ENCODE assay signal across 1 cellular context in the genomic region with DNA sequence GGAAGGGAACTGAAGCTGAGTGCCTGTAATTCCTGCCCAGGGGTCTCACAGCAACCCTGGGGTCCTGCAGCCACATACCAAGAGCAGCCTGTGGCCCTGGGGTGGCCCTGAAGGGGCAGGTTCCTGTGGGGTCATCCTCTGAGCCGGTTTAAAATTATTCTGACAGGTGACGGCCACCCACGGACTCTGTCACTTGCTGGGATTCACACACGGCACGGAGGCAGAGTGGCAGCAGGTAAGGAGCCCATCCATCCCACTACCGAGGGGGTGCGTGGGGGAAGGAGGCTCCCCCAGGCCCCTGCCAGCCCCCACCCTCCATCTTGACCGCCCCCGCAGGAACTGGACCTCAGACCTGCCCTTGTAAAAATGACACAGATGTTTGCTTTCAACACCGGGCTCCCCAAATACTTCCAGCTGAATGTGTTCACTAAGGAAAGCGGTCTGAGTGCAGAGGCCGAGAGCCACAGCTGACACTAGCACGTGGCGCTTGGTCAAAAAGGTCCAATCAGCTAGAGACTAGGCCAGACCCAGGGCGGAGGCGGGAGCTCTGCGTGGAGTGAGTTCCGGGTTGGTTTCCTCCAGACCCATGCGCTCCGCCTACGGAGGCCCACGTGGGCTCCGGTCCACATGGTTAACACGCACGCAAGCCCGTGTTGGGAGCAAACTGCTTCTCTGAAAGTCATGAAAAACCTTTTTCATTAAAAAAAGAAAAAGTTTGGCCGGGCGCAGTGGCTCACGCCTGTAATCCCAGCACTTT.
TF ChIP-seq lines count a peak whose summit lies in the region.

No MANE protein-coding gene starts in this region.

TF ChIP-seq in HepG2, 621 proteins besides CTCF, POLR2A, EP300 and RAD21 (continued from another document and continues in another):
- TF ChIP-seq, protein P1, sequence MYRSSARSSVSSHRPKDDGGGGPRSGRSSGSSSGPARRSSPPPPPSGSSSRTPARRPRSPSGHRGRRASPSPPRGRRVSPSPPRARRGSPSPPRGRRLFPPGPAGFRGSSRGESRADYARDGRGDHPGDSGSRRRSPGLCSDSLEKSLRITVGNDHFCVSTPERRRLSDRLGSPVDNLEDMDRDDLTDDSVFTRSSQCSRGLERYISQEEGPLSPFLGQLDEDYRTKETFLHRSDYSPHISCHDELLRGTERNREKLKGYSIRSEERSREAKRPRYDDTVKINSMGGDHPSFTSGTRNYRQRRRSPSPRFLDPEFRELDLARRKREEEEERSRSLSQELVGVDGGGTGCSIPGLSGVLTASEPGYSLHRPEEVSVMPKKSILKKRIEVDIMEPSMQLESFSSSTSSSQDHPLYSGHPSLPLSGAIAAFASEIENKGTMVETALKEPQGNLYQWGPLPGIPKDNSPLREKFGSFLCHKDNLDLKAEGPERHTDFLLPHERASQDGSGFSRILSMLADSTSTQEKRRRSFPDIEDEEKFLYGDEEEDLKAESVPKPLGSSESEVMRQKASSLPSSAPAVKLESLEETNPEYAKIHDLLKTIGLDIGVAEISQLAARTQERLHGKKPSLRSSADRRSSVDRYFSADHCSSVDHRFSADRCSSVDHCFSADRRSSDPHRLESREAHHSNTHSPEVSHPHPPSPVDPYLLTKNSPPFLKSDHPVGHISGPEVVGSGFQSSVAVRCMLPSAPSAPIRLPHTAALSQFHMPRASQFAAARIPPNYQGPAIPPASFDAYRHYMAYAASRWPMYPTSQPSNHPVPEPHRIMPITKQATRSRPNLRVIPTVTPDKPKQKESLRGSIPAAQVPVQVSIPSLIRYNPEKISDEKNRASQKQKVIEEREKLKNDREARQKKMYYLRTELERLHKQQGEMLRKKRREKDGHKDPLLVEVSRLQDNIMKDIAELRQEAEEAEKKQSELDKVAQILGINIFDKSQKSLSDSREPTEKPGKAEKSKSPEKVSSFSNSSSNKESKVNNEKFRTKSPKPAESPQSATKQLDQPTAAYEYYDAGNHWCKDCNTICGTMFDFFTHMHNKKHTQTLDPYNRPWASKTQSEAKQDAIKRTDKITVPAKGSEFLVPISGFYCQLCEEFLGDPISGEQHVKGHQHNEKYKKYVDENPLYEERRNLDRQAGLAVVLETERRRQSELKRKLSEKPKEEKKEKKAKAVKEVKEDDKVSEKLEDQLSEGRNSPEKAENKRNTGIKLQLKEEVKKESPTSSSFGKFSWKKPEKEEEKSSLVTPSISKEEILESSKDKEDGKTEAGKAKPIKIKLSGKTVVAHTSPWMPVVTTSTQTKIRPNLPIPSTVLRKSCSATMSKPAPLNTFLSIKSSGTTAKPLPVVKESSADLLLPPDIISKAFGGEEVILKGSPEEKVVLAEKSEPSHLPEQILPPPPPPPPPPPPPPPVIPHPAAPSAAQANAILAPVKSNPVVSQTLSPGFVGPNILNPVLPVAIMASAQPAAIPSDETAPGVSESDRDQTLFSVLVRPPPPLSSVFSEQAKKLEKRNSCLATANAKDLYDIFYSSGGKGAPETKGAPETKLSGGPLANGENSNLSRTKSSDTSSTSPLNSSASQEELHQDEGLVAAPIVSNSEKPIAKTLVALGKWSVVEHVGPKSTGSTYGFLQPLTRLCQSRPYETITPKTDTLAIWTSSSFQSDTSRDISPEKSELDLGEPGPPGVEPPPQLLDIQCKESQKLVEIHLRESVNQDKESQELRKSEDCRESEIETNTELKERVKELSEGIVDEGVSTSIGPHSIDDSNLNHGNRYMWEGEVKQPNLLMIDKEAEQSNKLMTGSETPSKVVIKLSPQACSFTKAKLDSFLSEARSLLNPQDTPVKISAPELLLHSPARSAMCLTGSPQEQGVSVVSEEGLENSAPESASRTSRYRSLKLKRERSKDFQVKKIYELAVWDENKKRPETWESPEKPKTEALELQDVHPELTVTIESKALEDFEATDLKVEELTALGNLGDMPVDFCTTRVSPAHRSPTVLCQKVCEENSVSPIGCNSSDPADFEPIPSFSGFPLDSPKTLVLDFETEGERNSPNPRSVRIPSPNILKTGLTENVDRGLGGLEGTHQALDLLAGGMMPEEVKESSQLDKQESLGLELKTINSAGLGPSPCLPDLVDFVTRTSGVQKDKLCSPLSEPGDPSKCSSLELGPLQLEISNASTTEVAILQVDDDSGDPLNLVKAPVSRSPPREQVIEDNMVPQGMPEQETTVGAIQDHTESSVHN (CRISPR knock-in tag; IDR thresholded peaks at IDR 0.05) = no peak
- TF ChIP-seq KLF12 (CRISPR knock-in tag; IDR thresholded peaks at IDR 0.05; ENCODE audit: borderline replicate concordance) = 0 out of 2 replicates have a peak, but pooled peaks have one; percentile 43
- TF ChIP-seq ATF7-NPFF (CRISPR knock-in tag; IDR thresholded peaks at IDR 0.05; ENCODE audit: low read depth) = no peak
- TF ChIP-seq FOXJ3 (CRISPR knock-in tag; IDR thresholded peaks at IDR 0.05; ENCODE audit: borderline replicate concordance) = no peak
- no peak for TF ChIP-seq ZSCAN20 (CRISPR knock-in tag; IDR thresholded peaks at IDR 0.05; ENCODE audit: borderline replicate concordance)
- TF ChIP-seq ARNT2 (CRISPR knock-in tag; IDR thresholded peaks at IDR 0.05; ENCODE audit: low read depth) = no peak
- TF ChIP-seq RARA (CRISPR knock-in tag; IDR thresholded peaks at IDR 0.05) = no peak
- no peak for TF ChIP-seq NCOA5 (CRISPR knock-in tag; IDR thresholded peaks at IDR 0.05)
- no peak for TF ChIP-seq ZNF451 (CRISPR knock-in tag; IDR thresholded peaks at IDR 0.05)
- no peak for TF ChIP-seq TEF (CRISPR knock-in tag; IDR thresholded peaks at IDR 0.05)
- TF ChIP-seq ZFP36 (IDR thresholded peaks at IDR 0.05; ENCODE audit: borderline replicate concordance, low read depth, low read length, partially characterized antibody) = no peak
- TF ChIP-seq SOX5 (CRISPR knock-in tag; IDR thresholded peaks at IDR 0.05; ENCODE audit: borderline replicate concordance) = 0 out of 2 replicates have a peak, but pooled peaks have one; percentile 21
- TF ChIP-seq ZNF556 (CRISPR knock-in tag; IDR thresholded peaks at IDR 0.05; ENCODE audit: borderline replicate concordance) = no peak
- TF ChIP-seq KLF11 (CRISPR knock-in tag; IDR thresholded peaks at IDR 0.05) = no peak
- TF ChIP-seq ZNF839 (CRISPR knock-in tag; IDR thresholded peaks at IDR 0.05; ENCODE audit: borderline replicate concordance) = no peak
- TF ChIP-seq SCMH1 (CRISPR knock-in tag; IDR thresholded peaks at IDR 0.05; ENCODE audit: borderline replicate concordance) = no peak
- TF ChIP-seq, protein P2, sequence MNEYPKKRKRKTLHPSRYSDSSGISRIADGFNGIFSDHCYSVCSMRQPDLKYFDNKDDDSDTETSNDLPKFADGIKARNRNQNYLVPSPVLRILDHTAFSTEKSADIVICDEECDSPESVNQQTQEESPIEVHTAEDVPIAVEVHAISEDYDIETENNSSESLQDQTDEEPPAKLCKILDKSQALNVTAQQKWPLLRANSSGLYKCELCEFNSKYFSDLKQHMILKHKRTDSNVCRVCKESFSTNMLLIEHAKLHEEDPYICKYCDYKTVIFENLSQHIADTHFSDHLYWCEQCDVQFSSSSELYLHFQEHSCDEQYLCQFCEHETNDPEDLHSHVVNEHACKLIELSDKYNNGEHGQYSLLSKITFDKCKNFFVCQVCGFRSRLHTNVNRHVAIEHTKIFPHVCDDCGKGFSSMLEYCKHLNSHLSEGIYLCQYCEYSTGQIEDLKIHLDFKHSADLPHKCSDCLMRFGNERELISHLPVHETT (CRISPR knock-in tag; conservative IDR thresholded peaks at IDR 0.05) = no peak
- no peak for TF ChIP-seq JUN (CRISPR knock-in tag; IDR thresholded peaks at IDR 0.05)
- TF ChIP-seq, protein P3, sequence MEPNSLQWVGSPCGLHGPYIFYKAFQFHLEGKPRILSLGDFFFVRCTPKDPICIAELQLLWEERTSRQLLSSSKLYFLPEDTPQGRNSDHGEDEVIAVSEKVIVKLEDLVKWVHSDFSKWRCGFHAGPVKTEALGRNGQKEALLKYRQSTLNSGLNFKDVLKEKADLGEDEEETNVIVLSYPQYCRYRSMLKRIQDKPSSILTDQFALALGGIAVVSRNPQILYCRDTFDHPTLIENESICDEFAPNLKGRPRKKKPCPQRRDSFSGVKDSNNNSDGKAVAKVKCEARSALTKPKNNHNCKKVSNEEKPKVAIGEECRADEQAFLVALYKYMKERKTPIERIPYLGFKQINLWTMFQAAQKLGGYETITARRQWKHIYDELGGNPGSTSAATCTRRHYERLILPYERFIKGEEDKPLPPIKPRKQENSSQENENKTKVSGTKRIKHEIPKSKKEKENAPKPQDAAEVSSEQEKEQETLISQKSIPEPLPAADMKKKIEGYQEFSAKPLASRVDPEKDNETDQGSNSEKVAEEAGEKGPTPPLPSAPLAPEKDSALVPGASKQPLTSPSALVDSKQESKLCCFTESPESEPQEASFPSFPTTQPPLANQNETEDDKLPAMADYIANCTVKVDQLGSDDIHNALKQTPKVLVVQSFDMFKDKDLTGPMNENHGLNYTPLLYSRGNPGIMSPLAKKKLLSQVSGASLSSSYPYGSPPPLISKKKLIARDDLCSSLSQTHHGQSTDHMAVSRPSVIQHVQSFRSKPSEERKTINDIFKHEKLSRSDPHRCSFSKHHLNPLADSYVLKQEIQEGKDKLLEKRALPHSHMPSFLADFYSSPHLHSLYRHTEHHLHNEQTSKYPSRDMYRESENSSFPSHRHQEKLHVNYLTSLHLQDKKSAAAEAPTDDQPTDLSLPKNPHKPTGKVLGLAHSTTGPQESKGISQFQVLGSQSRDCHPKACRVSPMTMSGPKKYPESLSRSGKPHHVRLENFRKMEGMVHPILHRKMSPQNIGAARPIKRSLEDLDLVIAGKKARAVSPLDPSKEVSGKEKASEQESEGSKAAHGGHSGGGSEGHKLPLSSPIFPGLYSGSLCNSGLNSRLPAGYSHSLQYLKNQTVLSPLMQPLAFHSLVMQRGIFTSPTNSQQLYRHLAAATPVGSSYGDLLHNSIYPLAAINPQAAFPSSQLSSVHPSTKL (CRISPR knock-in tag; IDR thresholded peaks at IDR 0.05) = no peak
- TF ChIP-seq IRF2 (CRISPR knock-in tag; IDR thresholded peaks at IDR 0.05) = no peak
- 0 out of 2 replicates have a peak, but pooled peaks have one; percentile 46 for TF ChIP-seq KMT2B (CRISPR knock-in tag; IDR thresholded peaks at IDR 0.05)
- TF ChIP-seq ZEB1 (IDR thresholded peaks at IDR 0.05; ENCODE audit: insufficient replicate concordance, low read depth) = no peak
- no peak for TF ChIP-seq CBX1 (IDR thresholded peaks at IDR 0.05; ENCODE audit: low read depth)
- no peak for TF ChIP-seq NCOR1 (IDR thresholded peaks at IDR 0.05; ENCODE audit: borderline replicate concordance, low read length)
- TF ChIP-seq, protein P4, sequence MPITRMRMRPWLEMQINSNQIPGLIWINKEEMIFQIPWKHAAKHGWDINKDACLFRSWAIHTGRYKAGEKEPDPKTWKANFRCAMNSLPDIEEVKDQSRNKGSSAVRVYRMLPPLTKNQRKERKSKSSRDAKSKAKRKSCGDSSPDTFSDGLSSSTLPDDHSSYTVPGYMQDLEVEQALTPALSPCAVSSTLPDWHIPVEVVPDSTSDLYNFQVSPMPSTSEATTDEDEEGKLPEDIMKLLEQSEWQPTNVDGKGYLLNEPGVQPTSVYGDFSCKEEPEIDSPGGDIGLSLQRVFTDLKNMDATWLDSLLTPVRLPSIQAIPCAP (CRISPR knock-in tag; IDR thresholded peaks at IDR 0.05; ENCODE audit: low read depth) = no peak
- no peak for TF ChIP-seq CCAR2 (optimal IDR thresholded peaks at IDR 0.05; ENCODE audit: low read depth, low read length)
- no peak for TF ChIP-seq CCDC6 (CRISPR knock-in tag; IDR thresholded peaks at IDR 0.05)
- no peak for TF ChIP-seq ZNF292 (CRISPR knock-in tag; IDR thresholded peaks at IDR 0.05; ENCODE audit: borderline replicate concordance, low read depth)
- TF ChIP-seq ZNF709 (CRISPR knock-in tag; IDR thresholded peaks at IDR 0.05) = no peak
- no peak for TF ChIP-seq EHMT2 (IDR thresholded peaks at IDR 0.05; ENCODE audit: borderline replicate concordance, low read depth, low read length)
- no peak for TF ChIP-seq HNRNPK (IDR thresholded peaks at IDR 0.05; ENCODE audit: low read depth, low read length, poor library complexity, severe bottlenecking)
- no peak for TF ChIP-seq ZBTB26 (CRISPR knock-in tag; IDR thresholded peaks at IDR 0.05; ENCODE audit: borderline replicate concordance)
- peak; percentile 91 for TF ChIP-seq MXD4 (CRISPR knock-in tag; IDR thresholded peaks at IDR 0.05)
- TF ChIP-seq ZNF530 (CRISPR knock-in tag; IDR thresholded peaks at IDR 0.05; ENCODE audit: low read depth) = no peak
- no peak for TF ChIP-seq KDM5A (IDR thresholded peaks at IDR 0.05; ENCODE audit: borderline replicate concordance, low read length)
- TF ChIP-seq, protein P5, sequence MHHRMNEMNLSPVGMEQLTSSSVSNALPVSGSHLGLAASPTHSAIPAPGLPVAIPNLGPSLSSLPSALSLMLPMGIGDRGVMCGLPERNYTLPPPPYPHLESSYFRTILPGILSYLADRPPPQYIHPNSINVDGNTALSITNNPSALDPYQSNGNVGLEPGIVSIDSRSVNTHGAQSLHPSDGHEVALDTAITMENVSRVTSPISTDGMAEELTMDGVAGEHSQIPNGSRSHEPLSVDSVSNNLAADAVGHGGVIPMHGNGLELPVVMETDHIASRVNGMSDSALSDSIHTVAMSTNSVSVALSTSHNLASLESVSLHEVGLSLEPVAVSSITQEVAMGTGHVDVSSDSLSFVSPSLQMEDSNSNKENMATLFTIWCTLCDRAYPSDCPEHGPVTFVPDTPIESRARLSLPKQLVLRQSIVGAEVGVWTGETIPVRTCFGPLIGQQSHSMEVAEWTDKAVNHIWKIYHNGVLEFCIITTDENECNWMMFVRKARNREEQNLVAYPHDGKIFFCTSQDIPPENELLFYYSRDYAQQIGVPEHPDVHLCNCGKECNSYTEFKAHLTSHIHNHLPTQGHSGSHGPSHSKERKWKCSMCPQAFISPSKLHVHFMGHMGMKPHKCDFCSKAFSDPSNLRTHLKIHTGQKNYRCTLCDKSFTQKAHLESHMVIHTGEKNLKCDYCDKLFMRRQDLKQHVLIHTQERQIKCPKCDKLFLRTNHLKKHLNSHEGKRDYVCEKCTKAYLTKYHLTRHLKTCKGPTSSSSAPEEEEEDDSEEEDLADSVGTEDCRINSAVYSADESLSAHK (CRISPR knock-in tag; IDR thresholded peaks at IDR 0.05; ENCODE audit: borderline replicate concordance) = no peak
- TF ChIP-seq HES4 (CRISPR knock-in tag; IDR thresholded peaks at IDR 0.05; ENCODE audit: borderline replicate concordance) = no peak
- TF ChIP-seq TRIM24 (CRISPR knock-in tag; IDR thresholded peaks at IDR 0.05) = no peak
- TF ChIP-seq ZNF550 (CRISPR knock-in tag; IDR thresholded peaks at IDR 0.05; ENCODE audit: borderline replicate concordance) = no peak
